Comparison of ENCODE assay signal across 18 cellular contexts in the genomic region with DNA sequence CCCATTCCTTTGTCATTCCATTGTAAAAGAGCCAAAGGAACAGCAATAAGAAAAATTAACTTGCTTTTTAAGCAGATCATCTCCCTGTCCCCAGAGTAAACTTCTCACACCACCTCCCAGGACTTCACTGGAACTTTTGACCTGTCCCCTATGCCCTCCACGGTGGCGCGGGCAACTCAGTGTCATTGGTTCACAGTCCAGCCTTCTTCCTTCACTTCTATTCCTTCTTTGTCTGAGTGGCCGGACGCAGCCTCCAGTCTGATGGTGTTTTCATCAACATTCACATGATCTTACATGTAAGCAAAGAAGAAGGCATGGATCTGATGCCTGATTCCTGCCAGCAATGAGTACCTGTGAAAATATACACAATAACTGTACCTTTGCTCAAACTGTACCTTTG. TPM values are rescaled to one million over a fixed set of nuclear protein-coding genes. Genes with fewer than 3 reads are reported as not detected.
DNase-seq lines count a peak whose midpoint lies in the region; ATAC-seq, FAIRE-seq and TF ChIP-seq lines count a peak whose summit lies in the region.
"Had no signal": no experiment of that assay in that cellular context is flagged by ENCODE, and none has a peak within 500 bp of the region (broad histone marks: within the 10 kb centered on the region; RNA-seq: fewer than 3 reads in every experiment).

No MANE protein-coding gene starts in this region.

- H3K4me2 ChIP-seq in BLaER1 treated with 17β-estradiol and CSF1 and Interleukin-3, amounts not matched to agents 10 nM and 100 nM: peak overlapping the region; percentile 66 to 95 (median 83)
- no peak overlapping the region for H3K4me2 ChIP-seq in K562 (ENCODE audit: insufficient read depth, low read length)

- H3K27me3 Mint-ChIP-seq in osteocyte (ENCODE audit: unreplicated experiment): peaks cover 8% of the 10 kb centered on the region

- H2AFZ ChIP-seq in K562 (ENCODE audit: low read depth, low read length): no peak overlapping the region

- no peak for TF ChIP-seq EP300 in K562 (IDR thresholded peaks at IDR 0.05; ENCODE audit: low read length)

- peaks cover 0 to 6% (median 0%) of the 10 kb centered on the region in 11 experiments; a peak in 3 of 22 replicates for H3K9me3 ChIP-seq in BLaER1 treated with 17β-estradiol and CSF1 and Interleukin-3, amounts not matched to agents 10 nM and 100 nM (replicated peaks in 1 of 11)
- no peaks in the 10 kb centered on the region for H3K9me3 ChIP-seq in K562 (replicated peaks; ENCODE audit: control insufficient read depth, insufficient read depth, low read depth, low read length)
- H3K9me3 ChIP-seq: BE2C had no signal

- no peaks in the 10 kb centered on the region for H3K79me2 ChIP-seq in K562 (ENCODE audit: control insufficient read depth, insufficient read depth, low read length)

- no peak overlapping the region for H3K9ac ChIP-seq in BLaER1 treated with 17β-estradiol and CSF1 and Interleukin-3, amounts not matched to agents 10 nM and 100 nM
- no peak overlapping the region for H3K9ac ChIP-seq in K562 (ENCODE audit: insufficient read depth in 1 of 2, low read depth in 2 of 2, low read length in 2 of 2)

- no TSS peak for BruUV-seq in K562 (replicated peaks; lab: Mats Ljungman, UMichigan)

- H3K27ac Mint-ChIP-seq in osteocyte (ENCODE audit: unreplicated experiment): no peak overlapping the region
- H3K27ac Mint-ChIP-seq: CD8-positive, alpha-beta T cell; HFFc6 had no signal

- H3K36me3 ChIP-seq in BLaER1 treated with 17β-estradiol and CSF1 and Interleukin-3, amounts not matched to agents 10 nM and 100 nM: peaks cover 0 to 10% (median 0%) of the 10 kb centered on the region in 11 experiments; a peak in 2 of 22 replicates
- H3K36me3 ChIP-seq in K562 (ENCODE audit: control insufficient read depth, insufficient read depth, low read length): no peaks in the 10 kb centered on the region
- H3K36me3 ChIP-seq: BE2C had no signal

- peak; percentile 15 for FAIRE-seq in K562 (lab: Jason Lieb, UNC)
- FAIRE-seq: A204.1 had no signal

- TF ChIP-seq CTCF in HL-60 (IDR thresholded peaks at IDR 0.05; ENCODE audit: insufficient read depth, low read length) (no peak), K562 (IDR thresholded peaks at IDR 0.05 in 2 of 3, conservative IDR thresholded peaks at IDR 0.05 in 1 of 3; ENCODE audit: insufficient read depth in 2 of 3, low read depth in 1 of 3, low read length in 3 of 3) (no peak), osteocyte (IDR thresholded peaks at IDR 0.05) (no peak)

- H3K4me1 ChIP-seq in BLaER1 treated with 17β-estradiol and CSF1 and Interleukin-3, amounts not matched to agents 10 nM and 100 nM: peaks cover 41 to 59% (median 49%) of the 10 kb centered on the region in 10 experiments
- no peaks in the 10 kb centered on the region for H3K4me1 ChIP-seq in K562 (replicated peaks in 1 of 2; ENCODE audit: control insufficient read depth in 2 of 2, insufficient read depth in 2 of 2, low read length in 2 of 2)
- H3K4me1 ChIP-seq: BE2C had no signal

- CTCF ChIA-PET in K562 (lab: Yijun Ruan, JAX; ENCODE audit: low intra/inter-chr PET ratio): no interaction called here

- no peak overlapping the region for H3K4me3 Mint-ChIP-seq in osteocyte (ENCODE audit: unreplicated experiment)
- H3K4me3 Mint-ChIP-seq: CD8-positive, alpha-beta T cell; HFFc6 had no signal

- H3K9me1 ChIP-seq in K562 (ENCODE audit: control insufficient read depth, insufficient read depth, low read length): no peaks in the 10 kb centered on the region

- peak overlapping the region in 6 of 11 experiments; percentile 12 to 77 (median 68); a peak in 5 of 22 replicates for H3K27ac ChIP-seq in BLaER1 treated with 17β-estradiol and CSF1 and Interleukin-3, amounts not matched to agents 10 nM and 100 nM
- H3K27ac ChIP-seq in HL-60 (replicated peaks) (peak overlapping the region; percentile 69), K562 (ENCODE audit: extremely low read depth, low read depth, low read length) (no peak overlapping the region), caudate nucleus (ENCODE audit: low read depth, low read length) (no peak overlapping the region)

- 3% methylated on average over 5 of the region's 5 CpGs for WGBS in K562 (ENCODE audit: insufficient coverage, low coverage, missing lambda C conversion rate)

- in situ Hi-C loops in K562 (cut with MboI): no loop called here

- no peaks in the 10 kb centered on the region for H3K9me3 Mint-ChIP-seq in osteocyte (ENCODE audit: unreplicated experiment)
- H3K9me3 Mint-ChIP-seq: CD8-positive, alpha-beta T cell; HFFc6 had no signal

- ATAC-seq in K562 (no peak), HG03025 (IDR thresholded peaks at IDR 0.05; ENCODE audit: low FRiP score, unreplicated experiment) (no peak)
- ATAC-seq: CD8-positive, alpha-beta T cell; HCT116 had no signal

- no peak for TF ChIP-seq RAD21 in K562 (CRISPR knock-in tag; conservative IDR thresholded peaks at IDR 0.05 in 1 of 2, IDR thresholded peaks at IDR 0.05 in 1 of 2)

- H3K4me1 Mint-ChIP-seq in osteocyte (ENCODE audit: unreplicated experiment): peaks cover 9% of the 10 kb centered on the region

- intact Hi-C loops in K562 (cut with micrococcal nuclease): no loop called here

- DNase-seq in HL-60 (ENCODE audit: low read depth in 1 of 2, low spot score in 1 of 2): no peak
- DNase-seq in K562 (ENCODE audit: extremely low read depth in 1 of 4, low spot score in 3 of 4): no peak
- peak; percentile 75 for DNase-seq in osteocyte (ENCODE audit: extremely low spot score, unreplicated experiment)
- DNase-seq in NCI-H1694 (lab: John Stamatoyannopoulos, UW): no peak
- no peak for DNase-seq in caudate nucleus (lab: John Stamatoyannopoulos, UW)
- DNase-seq: ACHN; BE2C; Calu3; CD8-positive, alpha-beta T cell; DMS79 treated with DMSO at 0.1 percent for 48 hours; GOT3; H7; HFFc6; KBM-7 had no signal

- H4K20me1 ChIP-seq in BLaER1 treated with 17β-estradiol and CSF1 and Interleukin-3, amounts not matched to agents 10 nM and 100 nM: no peaks in the 10 kb centered on the region
- no peaks in the 10 kb centered on the region for H4K20me1 ChIP-seq in K562 (replicated peaks; ENCODE audit: control insufficient read depth, insufficient read depth, low read length)

- no peaks in the 10 kb centered on the region for H3K27me3 ChIP-seq in BLaER1 treated with 17β-estradiol and CSF1 and Interleukin-3, amounts not matched to agents 10 nM and 100 nM
- H3K27me3 ChIP-seq in HL-60 (ENCODE audit: insufficient read depth, poor library complexity, severe bottlenecking): no peaks in the 10 kb centered on the region
- peaks cover 14 to 41% of the 10 kb centered on the region in 2 experiments for H3K27me3 ChIP-seq in K562 (ENCODE audit: control insufficient read depth in 2 of 2, insufficient read depth in 2 of 2, low read length in 2 of 2)

- TF ChIP-seq POLR2A in K562 (conservative IDR thresholded peaks at IDR 0.05): no peak

- H3K36me3 Mint-ChIP-seq in osteocyte (ENCODE audit: unreplicated experiment): no peaks in the 10 kb centered on the region

- H3K4me3 ChIP-seq in BLaER1 treated with 17β-estradiol and CSF1 and Interleukin-3, amounts not matched to agents 10 nM and 100 nM: no peak overlapping the region
- no peak overlapping the region for H3K4me3 ChIP-seq in HL-60 (replicated peaks; ENCODE audit: insufficient read depth, low read length)
- no peak overlapping the region for H3K4me3 ChIP-seq in K562

- POLR2A ChIA-PET in K562 (lab: Yijun Ruan, JAX): no interaction called here

TF ChIP-seq in K562, 482 proteins besides CTCF, POLR2A, EP300 and RAD21 (continues in another document):
- TF ChIP-seq SMARCC2 (IDR thresholded peaks at IDR 0.05; ENCODE audit: low read depth) (no peak), ZNF274 (IDR thresholded peaks at IDR 0.05; ENCODE audit: borderline replicate concordance, low read depth, low read length) (no peak), DACH1 (IDR thresholded peaks at IDR 0.05; ENCODE audit: partially characterized antibody) (no peak)

RNA-seq across cellular contexts. Expression of gene THBS4, which starts 32.4 kb away (rescaled TPM):
- not detected in 2 replicates for total RNA-seq in K562 (2011; cell fraction: chromatin; rRNA removed; ENCODE audit: low replicate concordance)
- not detected in 2 replicates for total RNA-seq in K562 (2011; cell fraction: nucleolus; rRNA removed)
- total RNA-seq in K562 (2011; cell fraction: nucleoplasm; rRNA removed): not detected in 2 replicates
- total RNA-seq in K562 (2014; rRNA removed) (not detected in 2 replicates), K562 (2014; rRNA removed; fragmentation: Illumina TruSeq; extraction: Trizol) (not detected in 2 replicates), K562 (2015; rRNA removed; fragmentation: Illumina TruSeq; extraction: Trizol) (not detected in 2 replicates), K562 (2021) (not detected in 2 replicates), osteocyte (1.4 and 1.5 TPM in 2 replicates)
- polyA plus RNA-seq in K562 (2011; rRNA removed) (not detected in 2 replicates), K562 (2014; fragmentation: Illumina TruSeq; extraction: Trizol) (not detected in 2 replicates), K562 (2014; fragmentation: Nextera tagmentation; extraction: Ambion mirVana) (under 1 TPM; 0.07 to 0.08 TPM), K562 (2014; rRNA removed) (not detected in 2 replicates)
- polyA plus RNA-seq in K562 (2011; cell fraction: cytosol; rRNA removed): 0.18 TPM in 1 of 2 replicates, not detected in the other
- polyA plus RNA-seq in K562 (2011; cell fraction: nucleus; rRNA removed): not detected in 2 replicates
- polyA plus RNA-seq in K562 (2012): 0.19 TPM in 1 of 2 replicates, not detected in the other
- 0.06 TPM in 1 of 2 replicates, not detected in the other for polyA minus RNA-seq in K562 (2011; rRNA and poly(A)+ RNA removed)
- not detected in 2 replicates for polyA minus RNA-seq in K562 (2011; cell fraction: cytosol; rRNA and poly(A)+ RNA removed)
- not detected in 2 replicates for polyA minus RNA-seq in K562 (2011; cell fraction: nucleus; rRNA and poly(A)+ RNA removed)
- total RNA-seq: CD8-positive, alpha-beta T cell had no signal

Comparison
In these comparisons a context has a peak if more than half of its experiments do, and no peak if none do; other contexts are left out.
1. H3K27ac ChIP-seq: peak in BLaER1 treated with 17β-estradiol and CSF1 and Interleukin-3, amounts not matched to agents 10 nM and 100 nM (6 of 11) and HL-60 (single experiment); none in K562 (single experiment) and caudate nucleus (single experiment).